ENCODE assay signal across 29 cellular contexts in the genomic region with DNA sequence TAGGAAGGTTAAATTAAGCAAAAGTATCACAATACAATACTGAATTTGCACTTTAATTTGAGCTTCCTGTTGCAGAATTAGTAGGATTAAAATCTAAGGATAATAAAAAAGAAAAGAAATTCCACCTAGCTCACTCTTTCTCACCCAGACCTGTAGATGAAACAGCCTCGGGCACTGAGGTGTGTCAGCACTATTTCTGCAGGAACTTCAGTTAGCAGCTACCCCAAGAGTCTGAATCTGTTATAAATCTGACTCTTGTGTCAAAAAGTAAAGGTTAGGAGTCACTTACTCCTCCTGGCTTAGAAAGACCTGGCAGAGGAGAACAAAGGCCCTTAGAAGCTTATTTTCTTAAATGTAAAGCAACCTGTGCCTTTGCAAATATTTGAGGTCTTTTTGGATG.
"Had no signal": no experiment of that assay in that cellular context is flagged by ENCODE, and none has a peak within 500 bp of the region (broad histone marks: within the 10 kb centered on the region; RNA-seq: fewer than 3 reads in every experiment).

No MANE protein-coding gene starts in this region.

- H3K27ac ChIP-seq: Peyer's patch, SJSA1 had no signal

- H3K4me3 ChIP-seq: K562, MG63, Peyer's patch, SJSA1 had no signal

- H3K9me3 ChIP-seq: MG63, Peyer's patch, SJSA1, SK-N-SH had no signal

- ATAC-seq: K562 had no signal

- FAIRE-seq: K562 had no signal

- H3K27me3 ChIP-seq: MG63, Peyer's patch, SJSA1 had no signal

- DNase-seq: Kasumi-1, KG1, MG63, NCI-H1048, NCI-H1092 treated with DMSO at 0.1 percent for 48 hours, NCI-H1105 treated with DMSO at 0.1 percent for 48 hours, NCI-H1417, NCI-H1436, NCI-H146, NCI-H1694, NCI-H187, NCI-H1930, NCI-H2029 treated with DMSO at 0.1 percent for 48 hours, NCI-H2081 treated with DMSO at 0.1 percent for 48 hours, NCI-H226, NCI-H446 treated with DMSO at 0.1 percent for 48 hours, NCI-H510A, NCI-H524, NCI-H526, NCI-H69, NCI-H748 treated with DMSO at 0.1 percent for 48 hours, NCI-H82, Peyer's patch, Right ventricle myocardium superior, RPMI8226, SHP77 treated with DMSO at 0.1 percent for 48 hours, SK-N-SH had no signal

- H3K36me3 ChIP-seq: MG63, Peyer's patch, SJSA1 had no signal

- H3K4me1 ChIP-seq: Peyer's patch, SJSA1 had no signal
